1 cellular context compared by ENCODE assay signal in genomic region chr5:56471707-56472106, GRCh38.
TF ChIP-seq lines count a peak whose summit lies in the region.

No MANE protein-coding gene starts in this region.

TF ChIP-seq in HepG2, 621 proteins besides CTCF, POLR2A, EP300 and RAD21 (continued from another document):
- no peak for TF ChIP-seq PATZ1 (CRISPR knock-in tag; IDR thresholded peaks at IDR 0.05)
- TF ChIP-seq PHF20 (CRISPR knock-in tag; IDR thresholded peaks at IDR 0.05), result no peak
- TF ChIP-seq CENPT (CRISPR knock-in tag; IDR thresholded peaks at IDR 0.05; ENCODE audit: low read depth), result no peak
- no peak for TF ChIP-seq XRCC5 (optimal IDR thresholded peaks at IDR 0.05; ENCODE audit: low read length)
TF ChIP-seq in HepG2: peak in this region for 0.
